In the genomic region with DNA sequence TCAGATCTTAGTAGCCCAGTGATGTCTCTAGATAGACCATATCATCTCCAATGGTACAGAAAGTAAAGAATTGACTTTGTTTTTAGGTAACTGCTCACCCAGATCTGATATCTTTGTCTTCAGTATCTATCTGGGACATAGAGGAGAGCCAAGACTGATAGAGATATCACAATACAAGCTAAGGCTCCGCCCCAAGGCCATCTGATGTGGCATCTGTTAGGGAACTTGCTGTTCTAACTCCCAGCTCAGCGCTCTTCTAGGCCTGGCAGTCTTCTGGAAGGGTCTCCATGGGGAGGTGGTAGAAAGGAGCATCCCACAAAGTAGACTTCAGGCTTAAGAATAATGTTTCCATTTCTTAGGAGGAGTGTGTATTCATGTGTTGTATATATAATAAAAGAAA, we compare ENCODE assay signal across 15 cellular contexts.
DNase-seq lines count a peak whose midpoint lies in the region; ATAC-seq and TF ChIP-seq lines count a peak whose summit lies in the region.
"Had no signal": no experiment of that assay in that cellular context is flagged by ENCODE, and none has a peak within 500 bp of the region (broad histone marks: within the 10 kb centered on the region; RNA-seq: fewer than 3 reads in every experiment).

No MANE protein-coding gene starts in this region.

- no peaks in the 10 kb centered on the region for H3K9me3 Mint-ChIP-seq in progenitor cell of endocrine pancreas (ENCODE audit: low read depth)

- H3K36me3 Mint-ChIP-seq in progenitor cell of endocrine pancreas (ENCODE audit: insufficient read depth) = peaks cover 19% of the 10 kb centered on the region

- H3K4me3 Mint-ChIP-seq in progenitor cell of endocrine pancreas (ENCODE audit: low read depth) = no peak overlapping the region

- peaks cover 55% of the 10 kb centered on the region for H3K4me1 ChIP-seq in body of pancreas

- 47 to 70% methylated on average over 2 of the region's 2 CpGs for WGBS in body of pancreas, 2 donors

- peak overlapping the region; percentile 96 for H3K27ac Mint-ChIP-seq in progenitor cell of endocrine pancreas

- DNase-seq in NCI-H2171 treated with DMSO at 0.1 percent for 48 hours (lab: John Stamatoyannopoulos, UW) (peak; percentile 44), NCI-H2171 (lab: John Stamatoyannopoulos, UW) (no peak), G401 (ENCODE audit: low spot score) (peak; percentile 76), body of pancreas (no peak), progenitor cell of endocrine pancreas (ENCODE audit: low spot score, unreplicated experiment) (no peak), mesenteric fat pad (ENCODE audit: low spot score) (no peak)
- DNase-seq: GOT3, NCI-H1048, NCI-H146, NCI-H2081 treated with DMSO at 0.1 percent for 48 hours, NCI-H2227 treated with DMSO at 0.1 percent for 48 hours, SHP77 had no signal

- in situ Hi-C loops in G401 (cut with HindIII; ENCODE audit: low sequenced_read_pairs) = no loop called here

- ATAC-seq in body of pancreas (no peak), HG02610 (IDR thresholded peaks at IDR 0.05; ENCODE audit: unreplicated experiment) (no peak), HG03159 (IDR thresholded peaks at IDR 0.05; ENCODE audit: unreplicated experiment) (no peak)

- intact Hi-C loops in body of pancreas (cut with DNase I) = loop anchor here (5.0 kb wide), 1 partner anchor 756 kb away; no protein-coding TSS in a partner anchor

- H3K27me3 Mint-ChIP-seq in progenitor cell of endocrine pancreas = no peaks in the 10 kb centered on the region

- H3K9me3 ChIP-seq in body of pancreas = no peaks in the 10 kb centered on the region

- H3K27ac ChIP-seq in body of pancreas = peak overlapping the region in 3 of 4 donors; percentile 69 to 79 (median 70)
- H3K27ac ChIP-seq: KMS-11 had no signal

- no peaks in the 10 kb centered on the region for H3K27me3 ChIP-seq in body of pancreas

- no peaks in the 10 kb centered on the region for H3K36me3 ChIP-seq in body of pancreas (replicated peaks in 1 of 2; ENCODE audit: insufficient read depth in 1 of 2, low read depth in 2 of 2)

- H3K4me1 Mint-ChIP-seq in progenitor cell of endocrine pancreas (ENCODE audit: low read depth) = peaks cover 51% of the 10 kb centered on the region

- H3K4me3 ChIP-seq in body of pancreas = no peak overlapping the region

- no peak for TF ChIP-seq POLR2A in body of pancreas (IDR thresholded peaks at IDR 0.05)

- TF ChIP-seq CTCF in body of pancreas (IDR thresholded peaks at IDR 0.05) = no peak
- no peak for TF ChIP-seq CTCF in progenitor cell of endocrine pancreas (IDR thresholded peaks at IDR 0.05; ENCODE audit: unreplicated experiment)

Comparison
In these comparisons a context has a peak if more than half of its experiments do, and no peak if none do; other contexts are left out.
1. DNase-seq: peak in NCI-H2171 treated with DMSO at 0.1 percent for 48 hours (single experiment) and G401 (single experiment); none in NCI-H2171 (single experiment), body of pancreas (0 of 4), progenitor cell of endocrine pancreas (single experiment) and mesenteric fat pad (single experiment).